Comparison of ENCODE assay signal across 1 cellular context in genomic region chr7:44986218-44987053, GRCh38.
A peak's percentile ranks its signal among the peaks of the same experiment; 100 is the strongest.
TF ChIP-seq lines count a peak whose summit lies in the region.

No MANE protein-coding gene starts in this region.

TF ChIP-seq in GM12878, 131 proteins besides CTCF, POLR2A, EP300 and RAD21 (continued from another document and continues in another):
- 0 out of 2 replicates have a peak, but pooled peaks have one; percentile 56 for TF ChIP-seq REST (IDR thresholded peaks at IDR 0.05; ENCODE audit: low read depth, low read length)
- no peak for TF ChIP-seq FOXM1 (IDR thresholded peaks at IDR 0.05; ENCODE audit: low read depth, low read length)
- TF ChIP-seq RCOR1 (conservative IDR thresholded peaks at IDR 0.05; ENCODE audit: low read depth, low read length): no peak
- TF ChIP-seq KDM1A (IDR thresholded peaks at IDR 0.05; ENCODE audit: borderline replicate concordance): no peak
- peak; percentile 85; the same call in 1 of the 2 replicates for TF ChIP-seq RB1 (IDR thresholded peaks at IDR 0.05; ENCODE audit: borderline replicate concordance)
- TF ChIP-seq RFX5 (IDR thresholded peaks at IDR 0.05; ENCODE audit: low read depth, low read length): peak; percentile 66; the same call in 1 of the 2 replicates
- TF ChIP-seq USF2 (IDR thresholded peaks at IDR 0.05; ENCODE audit: borderline replicate concordance, low read depth, low read length): no peak
- TF ChIP-seq ZNF622 (IDR thresholded peaks at IDR 0.05): no peak
- no peak for TF ChIP-seq ZBTB4 (CRISPR knock-in tag; IDR thresholded peaks at IDR 0.05)
- TF ChIP-seq MXI1 (IDR thresholded peaks at IDR 0.05; ENCODE audit: low read depth, low read length): peak; percentile 97
- TF ChIP-seq CEBPZ (IDR thresholded peaks at IDR 0.05; ENCODE audit: low read depth, low read length): no peak
- no peak for TF ChIP-seq RAD51 (IDR thresholded peaks at IDR 0.05)
- no peak for TF ChIP-seq IRF3 (IDR thresholded peaks at IDR 0.05)
- TF ChIP-seq PAX5 (IDR thresholded peaks at IDR 0.05; ENCODE audit: borderline replicate concordance, low read depth, low read length): peak; percentile 79; the same call in 1 of the 2 replicates
- TF ChIP-seq SMARCA5 (IDR thresholded peaks at IDR 0.05): peak; percentile 83
- TF ChIP-seq MLLT1 (IDR thresholded peaks at IDR 0.05): peak; percentile 90
- peak; percentile 33; the same call in 1 of the 2 replicates for TF ChIP-seq ZBTB40 (IDR thresholded peaks at IDR 0.05; ENCODE audit: borderline replicate concordance)
- peak; percentile 30; the same call in 1 of the 2 replicates for TF ChIP-seq IRF4 (IDR thresholded peaks at IDR 0.05; ENCODE audit: low read depth, low read length)
- no peak for TF ChIP-seq PBX3 (IDR thresholded peaks at IDR 0.05; ENCODE audit: insufficient replicate concordance, low read depth, low read length)
- no peak for TF ChIP-seq BMI1 (IDR thresholded peaks at IDR 0.05; ENCODE audit: borderline replicate concordance)
- no peak for TF ChIP-seq YBX1 (IDR thresholded peaks at IDR 0.05)
- peak; percentile 21 to 31; a peak in 1 of 4 replicates for TF ChIP-seq SRF (IDR thresholded peaks at IDR 0.05; ENCODE audit: low read depth in 2 of 2, low read length in 2 of 2)
- TF ChIP-seq SMAD1 (IDR thresholded peaks at IDR 0.05; ENCODE audit: low read depth, partially characterized antibody): peak; percentile 70
- peak; percentile 74 for TF ChIP-seq YY1 (IDR thresholded peaks at IDR 0.05; ENCODE audit: low read depth, low read length)
- TF ChIP-seq ELK1 (IDR thresholded peaks at IDR 0.05; ENCODE audit: low read depth, low read length): no peak
- no peak for TF ChIP-seq HSF1 (IDR thresholded peaks at IDR 0.05; ENCODE audit: low read depth, low read length)
- TF ChIP-seq WRNIP1 (IDR thresholded peaks at IDR 0.05; ENCODE audit: borderline replicate concordance, low read depth, low read length): no peak
- TF ChIP-seq PML (IDR thresholded peaks at IDR 0.05; ENCODE audit: low read length): no peak
- TF ChIP-seq ZNF217 (IDR thresholded peaks at IDR 0.05): 0 out of 2 replicates have a peak, but pooled peaks have one; percentile 17
- TF ChIP-seq MTA2 (IDR thresholded peaks at IDR 0.05; ENCODE audit: low read depth): no peak
- TF ChIP-seq SPI1 (IDR thresholded peaks at IDR 0.05; ENCODE audit: borderline replicate concordance, insufficient read depth, low read depth, low read length): peak; percentile 11; the same call in 1 of the 2 replicates
- TF ChIP-seq NBN (IDR thresholded peaks at IDR 0.05): peak; percentile 100
- 0 out of 2 replicates have a peak, but pooled peaks have one; percentile 53 for TF ChIP-seq ZSCAN29 (IDR thresholded peaks at IDR 0.05)
